ENCODE assay signal across 8 cellular contexts in the genomic region with DNA sequence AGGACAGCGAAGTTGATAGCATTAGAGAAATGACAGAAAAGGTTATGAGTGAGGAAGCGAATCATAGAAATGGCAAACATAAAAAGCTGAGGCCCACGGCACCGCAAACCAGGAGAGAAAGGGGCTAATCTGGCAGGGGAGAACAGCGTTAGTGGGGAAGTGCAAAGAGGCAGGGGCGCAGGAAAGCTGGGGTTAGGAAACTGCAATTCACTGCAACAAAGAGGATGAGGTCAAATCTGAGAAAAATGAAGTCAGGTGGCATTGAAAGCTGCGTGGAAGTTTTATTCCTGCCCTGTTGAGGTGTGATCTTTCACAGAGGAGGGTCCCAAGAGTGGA. TPM values are rescaled to one million over a fixed set of nuclear protein-coding genes. Genes with fewer than 3 reads are reported as not detected.
DNase-seq lines count a peak whose midpoint lies in the region; ATAC-seq and TF ChIP-seq lines count a peak whose summit lies in the region.

No MANE protein-coding gene starts in this region.

- H3K4me3 ChIP-seq in ACC112 (ENCODE audit: low read depth, low read length) (peak overlapping the region; percentile 86), SK-N-MC (peak overlapping the region; percentile 99), esophagus squamous epithelium (peak overlapping the region; percentile 65 to 97 (median 79)), osteoblast (ENCODE audit: insufficient read depth, low read length) (peak overlapping the region; percentile 94)

- intact Hi-C loops in esophagus squamous epithelium (cut with DNase I) = no loop called here

- no peaks in the 10 kb centered on the region for H3K36me3 ChIP-seq in ACC112 (ENCODE audit: insufficient read depth, low read length)
- 0 out of 2 replicates have a peak, but pooled peaks cover 2% of the 10 kb centered on the region for H3K36me3 ChIP-seq in SK-N-MC (ENCODE audit: insufficient read depth, low read length)
- H3K36me3 ChIP-seq in esophagus squamous epithelium = no peaks in the 10 kb centered on the region
- no peaks in the 10 kb centered on the region for H3K36me3 ChIP-seq in osteoblast (ENCODE audit: insufficient read depth, low read length)

- peaks cover 42% of the 10 kb centered on the region for H3K79me2 ChIP-seq in ACC112 (ENCODE audit: control insufficient read depth, insufficient read depth, low read length, unreplicated experiment)
- H3K79me2 ChIP-seq in osteoblast (ENCODE audit: insufficient read depth, low read length) = peaks cover 49% of the 10 kb centered on the region

- TF ChIP-seq CTCF in esophagus squamous epithelium (IDR thresholded peaks at IDR 0.05) (no peak), osteoblast (IDR thresholded peaks at IDR 0.05; ENCODE audit: extremely low read depth, low read depth, low read length) (no peak)

- H3K9me3 ChIP-seq in SK-N-MC (ENCODE audit: low read depth, low read length) (no peaks in the 10 kb centered on the region), esophagus squamous epithelium (no peaks in the 10 kb centered on the region), osteoblast (ENCODE audit: low read depth, low read length) (no peaks in the 10 kb centered on the region)

- WGBS in esophagus squamous epithelium, 2 donors = 9 to 16% methylated on average over 7 of the region's 7 CpGs

- DNase-seq in SK-N-MC (ENCODE audit: low read depth, low spot score) = no peak
- no peak for DNase-seq in esophagus squamous epithelium (lab: John Stamatoyannopoulos, UW)
- peak; percentile 67 for DNase-seq in osteoblast (ENCODE audit: insufficient read length, low spot score, missing footprints)
- no peak for DNase-seq in GOT3 (lab: John Stamatoyannopoulos, UW)

- ATAC-seq in GM21447 (IDR thresholded peaks at IDR 0.05; ENCODE audit: unreplicated experiment) (peak; percentile 17), HG03457 (IDR thresholded peaks at IDR 0.05; ENCODE audit: unreplicated experiment) (no peak), HG03432 (IDR thresholded peaks at IDR 0.05; ENCODE audit: unreplicated experiment) (no peak)

- H3K27ac ChIP-seq in ACC112 (ENCODE audit: low read depth, low read length) = peak overlapping the region; percentile 64
- H3K27ac ChIP-seq in SK-N-MC = peak overlapping the region; percentile 81
- H3K27ac ChIP-seq in esophagus squamous epithelium = peak overlapping the region; percentile 69 to 89 (median 80)
- H3K27ac ChIP-seq in osteoblast (ENCODE audit: low read depth, low read length) = peak overlapping the region; percentile 83

- H3K27me3 ChIP-seq in ACC112 (ENCODE audit: insufficient read depth, low read length) (no peaks in the 10 kb centered on the region), esophagus squamous epithelium (no peaks in the 10 kb centered on the region), osteoblast (ENCODE audit: insufficient read depth, low read length) (no peaks in the 10 kb centered on the region)

- H3K4me2 ChIP-seq in osteoblast (ENCODE audit: insufficient read depth, low read length) = peak overlapping the region; percentile 89

- H3K4me1 ChIP-seq in ACC112 (ENCODE audit: control insufficient read depth, insufficient read depth, low read length, unreplicated experiment) = peaks cover 11% of the 10 kb centered on the region
- peaks cover 0 to 27% (median 19%) of the 10 kb centered on the region in 3 donors for H3K4me1 ChIP-seq in esophagus squamous epithelium
- H3K4me1 ChIP-seq in osteoblast (ENCODE audit: insufficient read depth, low read length) = peaks cover 15% of the 10 kb centered on the region

- H3K9ac ChIP-seq in SK-N-MC (ENCODE audit: insufficient read length) = peak overlapping the region; percentile 96

- peaks cover 19% of the 10 kb centered on the region for H4K20me1 ChIP-seq in osteoblast (ENCODE audit: insufficient read depth, low read length)

- TF ChIP-seq POLR2A in esophagus squamous epithelium (IDR thresholded peaks at IDR 0.05) = no peak

- H2AFZ ChIP-seq in ACC112 (ENCODE audit: low read length, unreplicated experiment) = peak overlapping the region; percentile 87
- H2AFZ ChIP-seq in osteoblast (ENCODE audit: low read length) = peak overlapping the region; percentile 89

RNA-seq across cellular contexts. Expression of a gene that starts 0.6 kb away (rescaled TPM):
- total RNA-seq in esophagus squamous epithelium = 10 to 100 TPM in 2 of 4 donors, 1 to 10 TPM in 2; 6.0 to 22.1 (median 10.4) TPM
- total RNA-seq in osteoblast = 38.3 and 38.7 TPM in 2 replicates
